Comparison of ENCODE assay signal across 9 cellular contexts in the genomic region with DNA sequence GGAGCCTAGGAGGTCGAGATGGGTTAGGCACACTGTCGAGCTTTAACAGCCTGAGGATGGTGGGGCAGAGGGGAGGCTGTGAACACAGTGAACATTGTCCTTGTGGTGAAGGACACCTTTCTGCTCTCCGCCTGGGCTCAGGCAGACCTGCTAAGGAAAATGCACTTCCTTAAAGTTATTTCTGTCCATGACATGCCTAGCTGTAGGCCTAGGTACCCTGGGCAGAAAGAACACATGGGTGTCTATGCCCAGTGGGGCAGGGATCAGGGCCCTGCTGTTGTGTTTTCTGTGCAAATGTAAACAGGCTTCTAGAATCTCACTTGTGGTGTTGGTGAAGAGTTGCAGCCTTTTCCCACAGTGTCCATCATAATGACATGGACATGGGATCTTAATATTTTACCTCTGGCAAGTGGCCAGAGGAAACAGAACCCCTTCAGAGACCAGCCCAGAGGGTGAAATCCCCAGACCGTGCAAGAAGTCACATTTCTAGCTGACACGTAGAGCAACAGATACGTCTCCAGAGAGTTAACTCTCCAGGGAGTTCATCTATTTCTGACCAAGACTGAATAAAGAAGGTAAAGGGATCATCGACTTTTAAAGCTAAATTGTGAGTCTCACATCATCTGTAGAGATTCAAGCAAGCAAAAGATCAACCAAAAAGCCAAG.
DNase-seq lines count a peak whose midpoint lies in the region; ATAC-seq, FAIRE-seq and TF ChIP-seq lines count a peak whose summit lies in the region.
"Had no signal": no experiment of that assay in that cellular context is flagged by ENCODE, and none has a peak within 500 bp of the region (broad histone marks: within the 10 kb centered on the region; RNA-seq: fewer than 3 reads in every experiment).

No MANE protein-coding gene starts in this region.

- H4K91ac ChIP-seq in H1 (replicated peaks; ENCODE audit: insufficient read length, low read length), result no peak overlapping the region

- H2AK5ac ChIP-seq in H1 (ENCODE audit: low read depth, low read length), result peak overlapping the region; percentile 89

- no peak overlapping the region for H3K4me3 Mint-ChIP-seq in activated CD4-positive, alpha-beta T cell treated with anti-CD3 and anti-CD28 coated beads, Interleukin-2, amount 10 ng/mL, durations not matched to agents 24 days and 14 days
- H3K4me3 Mint-ChIP-seq: activated T-cell treated with anti-CD3 and anti-CD28 coated beads, Interleukin-2, amount 50 U/mL, for 24 hours had no signal

- intact Hi-C loops in stomach (cut with DNase I; ENCODE audit: low total_unique reads), result no loop called here
- intact Hi-C loops in activated CD4-positive, alpha-beta T cell treated with anti-CD3 and anti-CD28 coated beads, Interleukin-2, amount 10 ng/mL, durations not matched to agents 24 days and 14 days (cut with micrococcal nuclease), result no loop called here

- H3K27ac Mint-ChIP-seq in activated CD4-positive, alpha-beta T cell treated with anti-CD3 and anti-CD28 coated beads, Interleukin-2, amount 10 ng/mL, durations not matched to agents 24 days and 14 days, result no peak overlapping the region
- H3K27ac Mint-ChIP-seq: activated T-cell treated with anti-CD3 and anti-CD28 coated beads, Interleukin-2, amount 50 U/mL, for 24 hours had no signal

- WGBS in H1 (ENCODE audit: extremely low coverage in 1 of 2, insufficient coverage in 1 of 2, insufficient read length in 1 of 2, insufficient replicate concordance in 2 of 2, low coverage in 1 of 2, low lambda C conversion rate in 2 of 2, missing lambda C conversion rate in 1 of 2), 2 experiments, result 88% methylated on average over 7 of the region's 7 CpGs; no CpG with 5 or more reads in 1 of the 2 experiments
- 57 to 75% (median 69%) methylated on average over 7 of the region's 7 CpGs for WGBS in stomach, 5 donors

- TF ChIP-seq RAD21 in H1 (IDR thresholded peaks at IDR 0.05 in 1 of 2, conservative IDR thresholded peaks at IDR 0.05 in 1 of 2; ENCODE audit: low read depth in 2 of 2, low read length in 2 of 2), result no peak

- H3K27me3 ChIP-seq in H1 (replicated peaks in 1 of 4; ENCODE audit: control insufficient read depth in 3 of 4, extremely low read depth in 1 of 4, insufficient read depth in 3 of 4, low read length in 3 of 4) (no peaks in the 10 kb centered on the region), stomach (no peaks in the 10 kb centered on the region)

- peaks cover 6% of the 10 kb centered on the region for H3K36me3 Mint-ChIP-seq in activated CD4-positive, alpha-beta T cell treated with anti-CD3 and anti-CD28 coated beads, Interleukin-2, amount 10 ng/mL, durations not matched to agents 24 days and 14 days (ENCODE audit: low read depth)

- no peaks in the 10 kb centered on the region for H3K36me3 ChIP-seq in H1 (ENCODE audit: control insufficient read depth in 2 of 4, insufficient read depth in 4 of 4, low read length in 3 of 4)
- H3K36me3 ChIP-seq in stomach, result no peaks in the 10 kb centered on the region

- no peak for DNase-seq in H1 (ENCODE audit: low read depth in 1 of 2, low spot score in 2 of 2)
- DNase-seq in stomach, result no peak
- DNase-seq in activated CD4-positive, alpha-beta T cell treated with anti-CD3 and anti-CD28 coated beads, Interleukin-2, amount 10 ng/mL, durations not matched to agents 24 days and 14 days, result no peak
- no peak for DNase-seq in SHP77 (lab: John Stamatoyannopoulos, UW)
- no peak for DNase-seq in H54 (ENCODE audit: insufficient read length, low spot score)
- DNase-seq in putamen (ENCODE audit: low spot score), result no peak
- DNase-seq: activated T-cell treated with anti-CD3 and anti-CD28 coated beads, Interleukin-2, amount 50 U/mL, for 24 hours had no signal

- H3K9me3 ChIP-seq in H1 (ENCODE audit: insufficient read depth in 2 of 2, low read depth in 1 of 2, low read length in 1 of 2), result no peaks in the 10 kb centered on the region
- H3K9me3 ChIP-seq in stomach, result no peaks in the 10 kb centered on the region

- H3K4me1 ChIP-seq in H1 (replicated peaks in 1 of 4; ENCODE audit: control insufficient read depth in 3 of 4, insufficient read depth in 4 of 4, low read length in 3 of 4) (peaks cover 11 to 51% (median 43%) of the 10 kb centered on the region in 4 experiments), stomach (peaks cover 41 to 86% (median 64%) of the 10 kb centered on the region in 4 donors)

- ATAC-seq in GM19328 (IDR thresholded peaks at IDR 0.05; ENCODE audit: unreplicated experiment) (peak; percentile 60), HG03064 (IDR thresholded peaks at IDR 0.05; ENCODE audit: low read depth, unreplicated experiment) (peak; percentile 77)

- H3K79me1 ChIP-seq in H1 (ENCODE audit: low read depth, low read length), result peaks cover 4% of the 10 kb centered on the region; the same call in 1 of the 2 replicates

- H3K23me2 ChIP-seq in H1 (ENCODE audit: low read depth, low read length), result no peaks in the 10 kb centered on the region

- no peak overlapping the region for H3K14ac ChIP-seq in H1 (ENCODE audit: insufficient read length)

- peaks cover 34% of the 10 kb centered on the region for H3K4me1 Mint-ChIP-seq in activated CD4-positive, alpha-beta T cell treated with anti-CD3 and anti-CD28 coated beads, Interleukin-2, amount 10 ng/mL, durations not matched to agents 24 days and 14 days

- TF ChIP-seq EP300 in H1 (IDR thresholded peaks at IDR 0.05; ENCODE audit: borderline replicate concordance in 1 of 2, low read depth in 2 of 2, low read length in 2 of 2) (no peak), stomach (IDR thresholded peaks at IDR 0.05) (no peak)

- H3K4me3 ChIP-seq in H1 (ENCODE audit: extremely low read depth in 1 of 4, insufficient read depth in 2 of 4, low read depth in 3 of 4, low read length in 4 of 4) (no peak overlapping the region), stomach (peak overlapping the region in 2 of 4 donors; percentile 7 to 32)

- H2AFZ ChIP-seq in H1 (ENCODE audit: low read length), result no peak overlapping the region

- TF ChIP-seq CTCF in H1 (IDR thresholded peaks at IDR 0.05; ENCODE audit: control extremely low read depth in 1 of 3, insufficient read depth in 1 of 3, low read depth in 1 of 3, low read length in 3 of 3) (no peak), stomach (IDR thresholded peaks at IDR 0.05) (no peak)

- FAIRE-seq in H1 (lab: Jason Lieb, UNC), result no peak
- no peak for FAIRE-seq in H54 (lab: Jason Lieb, UNC)

- no peak for TF ChIP-seq POLR2A in H1 (IDR thresholded peaks at IDR 0.05; ENCODE audit: control extremely low read depth in 1 of 2, low read depth in 2 of 2, low read length in 2 of 2)
- TF ChIP-seq POLR2A in stomach (IDR thresholded peaks at IDR 0.05), result no peak
- no peak for TF ChIP-seq POLR2A in H54 (IDR thresholded peaks at IDR 0.05; ENCODE audit: low read depth, low read length)

- no peaks in the 10 kb centered on the region for H3K27me3 Mint-ChIP-seq in activated CD4-positive, alpha-beta T cell treated with anti-CD3 and anti-CD28 coated beads, Interleukin-2, amount 10 ng/mL, durations not matched to agents 24 days and 14 days
- H3K27me3 Mint-ChIP-seq: activated T-cell treated with anti-CD3 and anti-CD28 coated beads, Interleukin-2, amount 50 U/mL, for 24 hours had no signal

- no peak overlapping the region for H2BK20ac ChIP-seq in H1 (ENCODE audit: low read length)

- no peak overlapping the region for H2BK120ac ChIP-seq in H1 (replicated peaks; ENCODE audit: low read depth, low read length)

- POLR2A ChIA-PET in H1 (lab: Charles Lee; ENCODE audit: partially characterized antibody), result interaction anchor here (0.8 to 2.5 kb wide), 4 partner anchors 8 to 128 kb away, joined by 3 to 6 read pairs (median 4); partner anchors contain the start of gene TXN

- H4K8ac ChIP-seq in H1 (ENCODE audit: extremely low read depth, insufficient read depth, low read length), result no peak overlapping the region

- CTCF ChIA-PET in H1 (lab: Charles Lee; ENCODE audit: partially characterized antibody), result interaction anchor here (0.8 to 2.2 kb wide), 5 partner anchors 29 to 311 kb away, joined by 3 to 6 read pairs (median 4); no protein-coding TSS in a partner anchor

- no peak overlapping the region for H3K18ac ChIP-seq in H1 (ENCODE audit: extremely low read depth, low read length)

- no peak overlapping the region; a peak in 1 of 7 replicates for H3K9ac ChIP-seq in H1 (replicated peaks in 1 of 4; ENCODE audit: extremely low read depth in 1 of 4, low read depth in 3 of 4, low read length in 3 of 4)

- peaks cover 0 to 64% of the 10 kb centered on the region in 2 experiments; a peak in 2 of 4 replicates for H3K79me2 ChIP-seq in H1 (ENCODE audit: control insufficient read depth in 1 of 2, insufficient read depth in 2 of 2, low read length in 2 of 2)

- no peak overlapping the region for H3K23ac ChIP-seq in H1 (ENCODE audit: insufficient read length)

- H4K5ac ChIP-seq in H1 (ENCODE audit: insufficient read length, low read depth, low read length), result no peak overlapping the region

- no peaks in the 10 kb centered on the region for H3K9me3 Mint-ChIP-seq in activated CD4-positive, alpha-beta T cell treated with anti-CD3 and anti-CD28 coated beads, Interleukin-2, amount 10 ng/mL, durations not matched to agents 24 days and 14 days
- H3K9me3 Mint-ChIP-seq: activated T-cell treated with anti-CD3 and anti-CD28 coated beads, Interleukin-2, amount 50 U/mL, for 24 hours had no signal

- H3K27ac ChIP-seq in H1 (ENCODE audit: low read depth, low read length) (no peak overlapping the region), stomach (peak overlapping the region; percentile 57 to 89 (median 82))

- peak overlapping the region; percentile 84; the same call in 1 of the 2 replicates for H2BK15ac ChIP-seq in H1 (ENCODE audit: low read length)

- no peak overlapping the region for H3K56ac ChIP-seq in H1 (replicated peaks; ENCODE audit: insufficient read length, low read depth, low read length)

- no peak overlapping the region for H2BK5ac ChIP-seq in H1 (ENCODE audit: low read depth, low read length)

- no peak overlapping the region for H3K4me2 ChIP-seq in H1 (ENCODE audit: insufficient read depth in 1 of 2, low read depth in 2 of 2, low read length in 2 of 2)

- H2BK12ac ChIP-seq in H1 (ENCODE audit: low read depth, low read length), result peak overlapping the region; percentile 54; the same call in 1 of the 2 replicates

- H4K20me1 ChIP-seq in H1 (replicated peaks in 1 of 2; ENCODE audit: control insufficient read depth in 1 of 2, insufficient read depth in 2 of 2, low read length in 2 of 2), result peaks cover 4 to 12% of the 10 kb centered on the region in 2 experiments

- H3K4ac ChIP-seq in H1 (replicated peaks; ENCODE audit: insufficient read length, low read depth, low read length), result no peak overlapping the region

TF ChIP-seq in H1, 55 proteins besides CTCF, POLR2A, EP300 and RAD21:
- TF ChIP-seq HDAC2 (IDR thresholded peaks at IDR 0.05; ENCODE audit: borderline replicate concordance in 1 of 2, low read depth in 2 of 2, low read length in 2 of 2) (no peak), YY1 (IDR thresholded peaks at IDR 0.05; ENCODE audit: low read depth, low read length) (no peak)
